Comparison of ENCODE assay signal across 1 cellular context in the genomic region with DNA sequence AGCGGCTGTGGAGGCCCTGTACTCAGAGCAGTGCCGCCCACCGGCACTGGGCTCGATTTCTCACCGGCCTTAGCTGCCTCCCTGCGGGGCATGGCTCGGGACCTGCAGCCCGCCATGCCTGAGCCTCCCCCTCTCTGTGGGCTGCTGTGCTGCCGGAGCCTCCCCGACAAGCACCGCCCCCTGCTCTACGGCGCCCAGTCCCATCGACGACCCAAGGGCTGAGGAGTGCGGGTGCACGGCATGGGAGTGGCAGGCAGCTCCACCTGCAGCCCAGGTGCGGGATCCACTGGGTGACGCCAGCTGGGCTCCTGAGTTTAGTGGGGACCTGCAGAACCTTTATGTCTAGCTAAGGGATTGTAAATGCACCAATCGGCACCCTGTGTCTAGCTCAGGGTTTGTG.
TF ChIP-seq lines count a peak whose summit lies in the region.

No MANE protein-coding gene starts in this region.

TF ChIP-seq in WTC11, 78 proteins besides CTCF, POLR2A, EP300 and RAD21 (continued from another document):
- TF ChIP-seq SP1 (CRISPR knock-in tag; conservative IDR thresholded peaks at IDR 0.05) = no peak
